In genomic region chr20:48826480-48826879, GRCh38 we compare ENCODE assay signal across 8 cellular contexts. TPM values are rescaled to one million over a fixed set of nuclear protein-coding genes. Genes with fewer than 3 reads are reported as not detected.
DNase-seq lines count a peak whose midpoint lies in the region; ATAC-seq and TF ChIP-seq lines count a peak whose summit lies in the region.
"Not testable (repeated sequence)": the region's sequence is repeated elsewhere in the genome, so short reads cannot be mapped to it uniquely, and the experiment has no call there.

No MANE protein-coding gene starts in this region.

- not testable (repeated sequence) for H3K27me3 Mint-ChIP-seq in CD4-positive, alpha-beta memory T cell; activated CD8-positive, alpha-beta T cell treated with anti-CD3 and anti-CD28 coated beads for 36 hours
- peaks cover 69% of the 10 kb centered on the region for H3K27me3 Mint-ChIP-seq in progenitor cell of endocrine pancreas

- H3K79me2 ChIP-seq in Loucy (ENCODE audit: insufficient read depth, low read length), result peaks cover 55% of the 10 kb centered on the region

- not testable (repeated sequence) for H3K27me3 ChIP-seq in CD4-positive, alpha-beta memory T cell (ENCODE audit: insufficient read depth, low read length); Loucy (ENCODE audit: insufficient read depth, low read length, poor library complexity, severe bottlenecking); brain microvascular endothelial cell (replicated peaks); lung (ENCODE audit: control insufficient read depth, insufficient read depth); tibial artery

- H3K36me3 ChIP-seq in CD4-positive, alpha-beta memory T cell (ENCODE audit: insufficient read depth, low read length); Loucy (ENCODE audit: insufficient read depth, low read length); brain microvascular endothelial cell (replicated peaks); lung (ENCODE audit: control insufficient read depth in 2 of 2, insufficient read depth in 2 of 2, low read length in 2 of 2); tibial artery: not testable (repeated sequence)

- CTCF ChIA-PET in CD4-positive, alpha-beta memory T cell (lab: Charles Lee; ENCODE audit: partially characterized antibody), result interaction anchor here (1.0 to 1.7 kb wide), 9 partner anchors 12 to 169 kb away, joined by 3 to 8 read pairs (median 4); no protein-coding TSS in a partner anchor
- CTCF ChIA-PET in activated CD8-positive, alpha-beta T cell treated with anti-CD3 and anti-CD28 coated beads for 36 hours (lab: Charles Lee), result interaction anchor here (1.0 to 3.6 kb wide), 6 partner anchors 35 to 169 kb away, joined by 3 to 12 read pairs (median 7); partner anchors contain the start of gene ARFGEF2

- peak overlapping the region; percentile 75 for H3K27ac ChIP-seq in CD4-positive, alpha-beta memory T cell (ENCODE audit: low read depth, low read length)
- not testable (repeated sequence) for H3K27ac ChIP-seq in brain microvascular endothelial cell
- H3K27ac ChIP-seq in lung (ENCODE audit: low read depth in 1 of 2, low read length in 1 of 2) (peak overlapping the region; percentile 41 to 48), tibial artery (peak overlapping the region; percentile 52 to 62)

- H3K27ac Mint-ChIP-seq in CD4-positive, alpha-beta memory T cell, result peak overlapping the region in 5 of 7 donors; percentile 93 to 98 (median 97)
- peak overlapping the region; percentile 98 for H3K27ac Mint-ChIP-seq in activated CD8-positive, alpha-beta T cell treated with anti-CD3 and anti-CD28 coated beads for 36 hours
- H3K27ac Mint-ChIP-seq in progenitor cell of endocrine pancreas, result not testable (repeated sequence)

- peak overlapping the region; percentile 93 to 99 (median 98) for H3K4me3 Mint-ChIP-seq in CD4-positive, alpha-beta memory T cell
- peak overlapping the region; percentile 96 for H3K4me3 Mint-ChIP-seq in activated CD8-positive, alpha-beta T cell treated with anti-CD3 and anti-CD28 coated beads for 36 hours
- H3K4me3 Mint-ChIP-seq in progenitor cell of endocrine pancreas (ENCODE audit: low read depth), result peak overlapping the region; percentile 83

- WGBS in lung, 2 donors, result 7 to 19% methylated on average over 17 of the region's 17 CpGs

- H3K4me3 ChIP-seq in CD4-positive, alpha-beta memory T cell (ENCODE audit: low read length in 2 of 2), result peak overlapping the region; percentile 90 to 92
- H3K4me3 ChIP-seq in Loucy (ENCODE audit: low read length, poor library complexity, severe bottlenecking), result peak overlapping the region; percentile 94
- peak overlapping the region; percentile 77 for H3K4me3 ChIP-seq in brain microvascular endothelial cell (ENCODE audit: low read depth, low read length)
- peak overlapping the region; percentile 76 for H3K4me3 ChIP-seq in fibroblast of pulmonary artery (replicated peaks; ENCODE audit: low read depth, low read length)
- peak overlapping the region; percentile 74 for H3K4me3 ChIP-seq in lung
- H3K4me3 ChIP-seq in tibial artery, result peak overlapping the region; percentile 67 to 85

- peak overlapping the region; percentile 84 for H3K9ac ChIP-seq in Loucy (ENCODE audit: low read depth, low read length, poor library complexity, severe bottlenecking)

- H3K9me3 ChIP-seq in CD4-positive, alpha-beta memory T cell (ENCODE audit: control insufficient read depth in 1 of 2, low read length in 2 of 2); Loucy (ENCODE audit: insufficient read depth, low read depth, low read length); lung (ENCODE audit: control insufficient read depth in 2 of 2, insufficient read depth in 1 of 2, low read length in 1 of 2); tibial artery: not testable (repeated sequence)

- H2AFZ ChIP-seq in Loucy (ENCODE audit: low read length), result peak overlapping the region; percentile 36; the same call in 1 of the 2 replicates

- not testable (repeated sequence) for DNase-seq in CD4-positive, alpha-beta memory T cell; brain microvascular endothelial cell; fibroblast of pulmonary artery (ENCODE audit: low read depth); lung (ENCODE audit: low spot score); progenitor cell of endocrine pancreas (ENCODE audit: low spot score, unreplicated experiment); tibial artery
- DNase-seq in activated CD8-positive, alpha-beta T cell treated with anti-CD3 and anti-CD28 coated beads for 36 hours, result peak; percentile 29

- H3K4me1 Mint-ChIP-seq in CD4-positive, alpha-beta memory T cell, result peaks cover 8 to 41% (median 21%) of the 10 kb centered on the region in 4 donors
- H3K4me1 Mint-ChIP-seq in activated CD8-positive, alpha-beta T cell treated with anti-CD3 and anti-CD28 coated beads for 36 hours (ENCODE audit: low read depth), result peaks cover 48% of the 10 kb centered on the region
- H3K4me1 Mint-ChIP-seq in progenitor cell of endocrine pancreas (ENCODE audit: low read depth), result not testable (repeated sequence)

- H3F3A ChIP-seq in Loucy (ENCODE audit: low read depth), result not testable (repeated sequence)

- not testable (repeated sequence) for ATAC-seq in activated CD8-positive, alpha-beta T cell treated with anti-CD3 and anti-CD28 coated beads for 36 hours; lung (ENCODE audit: insufficient read depth, low FRiP score)

- peak overlapping the region; percentile 62 for H3K4me2 ChIP-seq in Loucy (ENCODE audit: low read depth, low read length, poor library complexity, severe bottlenecking)

- TF ChIP-seq CTCF in Loucy (conservative IDR thresholded peaks at IDR 0.05; ENCODE audit: low read length); activated CD8-positive, alpha-beta T cell treated with anti-CD3 and anti-CD28 coated beads for 36 hours (IDR thresholded peaks at IDR 0.05); brain microvascular endothelial cell (IDR thresholded peaks at IDR 0.05; ENCODE audit: low read depth, low read length, missing control alignments); fibroblast of pulmonary artery (IDR thresholded peaks at IDR 0.05; ENCODE audit: low read length, missing control alignments); lung (IDR thresholded peaks at IDR 0.05; ENCODE audit: control extremely low read depth, extremely low read depth); progenitor cell of endocrine pancreas (IDR thresholded peaks at IDR 0.05; ENCODE audit: unreplicated experiment); tibial artery (IDR thresholded peaks at IDR 0.05): not testable (repeated sequence)

- H3K36me3 Mint-ChIP-seq in CD4-positive, alpha-beta memory T cell, result peaks cover 0 to 19% of the 10 kb centered on the region in 2 donors
- H3K36me3 Mint-ChIP-seq in activated CD8-positive, alpha-beta T cell treated with anti-CD3 and anti-CD28 coated beads for 36 hours (ENCODE audit: low read depth), result peaks cover 35% of the 10 kb centered on the region
- not testable (repeated sequence) for H3K36me3 Mint-ChIP-seq in progenitor cell of endocrine pancreas (ENCODE audit: insufficient read depth)

- intact Hi-C loops in CD4-positive, alpha-beta memory T cell (cut with micrococcal nuclease), result loop anchor here (2.0 to 10.0 kb wide), 3 partner anchors 14 to 218 kb away; partner anchors contain the start of gene CSE1L
- intact Hi-C loops in activated CD8-positive, alpha-beta T cell treated with anti-CD3 and anti-CD28 coated beads for 36 hours (cut with micrococcal nuclease), result loop anchor here (5.0 kb wide), 1 partner anchor 169 kb away; no protein-coding TSS in a partner anchor
- intact Hi-C loops in tibial artery (cut with DNase I; ENCODE audit: low total_unique reads), result loop anchor here (5.0 kb wide), 1 partner anchor 99 kb away; no protein-coding TSS in a partner anchor

- in situ Hi-C loops in brain microvascular endothelial cell (cut with HindIII; ENCODE audit: low pct_ligation_motif_present, low sequenced_read_pairs), result not testable (repeated sequence)

- POLR2A ChIA-PET in CD4-positive, alpha-beta memory T cell (lab: Charles Lee; ENCODE audit: partially characterized antibody), result interaction anchor here (0.6 to 5.0 kb wide), 26 partner anchors 8 to 142 kb away, joined by 3 to 65 read pairs (median 4); no protein-coding TSS in a partner anchor
- POLR2A ChIA-PET in activated CD8-positive, alpha-beta T cell treated with anti-CD3 and anti-CD28 coated beads for 36 hours (lab: Charles Lee), result interaction anchor here (0.6 to 3.7 kb wide), 13 partner anchors 8 to 169 kb away, joined by 3 to 18 read pairs (median 4); no protein-coding TSS in a partner anchor

- peaks cover 42% of the 10 kb centered on the region for H3K4me1 ChIP-seq in CD4-positive, alpha-beta memory T cell (ENCODE audit: insufficient read depth, low read length)
- H3K4me1 ChIP-seq in Loucy (ENCODE audit: insufficient read depth, low read length, poor library complexity, severe bottlenecking) (peaks cover 52% of the 10 kb centered on the region), lung (ENCODE audit: control insufficient read depth in 2 of 2, insufficient read depth in 2 of 2, low read length in 2 of 2) (peaks cover 0 to 16% of the 10 kb centered on the region in 2 donors), tibial artery (peaks cover 0 to 53% (median 28%) of the 10 kb centered on the region in 4 donors)

- H4K20me1 ChIP-seq in Loucy (ENCODE audit: insufficient read depth, low read length, poor library complexity, severe bottlenecking), result peaks cover 13% of the 10 kb centered on the region

- not testable (repeated sequence) for H3K9me3 Mint-ChIP-seq in CD4-positive, alpha-beta memory T cell; activated CD8-positive, alpha-beta T cell treated with anti-CD3 and anti-CD28 coated beads for 36 hours; progenitor cell of endocrine pancreas (ENCODE audit: low read depth)

- H3K9me2 ChIP-seq in Loucy (replicated peaks; ENCODE audit: low read depth, low read length), result not testable (repeated sequence)

RNA-seq across cellular contexts. Expression of gene PREX1, which starts 1.3 kb away (rescaled TPM):
- total RNA-seq in CD4-positive, alpha-beta memory T cell, result 100 to 1,000 TPM; 164 to 165 TPM
- polyA plus RNA-seq in CD4-positive, alpha-beta memory T cell, result 10 to 100 TPM; 10.6 to 79.6 TPM
- 10 to 100 TPM; 79.7 to 80.5 TPM for total RNA-seq in activated CD8-positive, alpha-beta T cell treated with anti-CD3 and anti-CD28 coated beads for 36 hours
- total RNA-seq in lung, result 10 to 100 TPM; 56.3 to 82.2 TPM
- polyA plus RNA-seq in lung, result 100 to 1,000 TPM in 1 of 2 donors, 10 to 100 TPM in 1; 29.5 to 121 TPM
- total RNA-seq in progenitor cell of endocrine pancreas, result 2.9 and 3.7 TPM in 2 replicates

Comparison
In these comparisons a context has a peak if more than half of its experiments do, and no peak if none do; other contexts are left out.
1. RNA of gene PREX1, which starts 1.3 kb away (total RNA-seq): 164 to 165 TPM in CD4-positive, alpha-beta memory T cell, 56.3 to 82.2 TPM in lung and 79.7 to 80.5 TPM in activated CD8-positive, alpha-beta T cell treated with anti-CD3 and anti-CD28 coated beads for 36 hours; 2.9 to 3.7 TPM in progenitor cell of endocrine pancreas; every median in the first group is over 10 times any median in the second.
2. Peak in every context shown above with its lines, with median percentiles within 50 percentile points of each other: H3K4me3 ChIP-seq and H3K4me3 Mint-ChIP-seq.